In the genomic region with DNA sequence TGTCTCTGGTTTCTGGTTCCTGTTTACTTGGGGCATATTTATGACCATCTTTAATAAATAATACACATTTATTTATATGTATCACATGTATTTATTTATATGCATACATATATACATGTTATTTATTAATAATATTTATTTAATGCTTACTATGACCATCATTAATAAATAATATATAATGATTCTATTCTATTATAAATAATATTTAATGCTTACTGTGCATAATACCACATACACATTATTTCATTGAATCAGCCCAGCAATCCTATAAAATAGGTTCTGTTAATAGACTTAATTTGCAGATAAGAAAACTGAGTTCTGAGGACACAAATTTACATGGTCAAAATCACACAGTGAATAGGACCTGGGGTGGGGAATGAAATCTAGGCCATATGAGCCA, we compare ENCODE assay signal across 32 cellular contexts. TPM values are rescaled to one million over a fixed set of nuclear protein-coding genes. Genes with fewer than 3 reads are reported as not detected.
"Had no signal": no experiment of that assay in that cellular context is flagged by ENCODE, and none has a peak within 500 bp of the region (broad histone marks: within the 10 kb centered on the region; RNA-seq: fewer than 3 reads in every experiment).

No MANE protein-coding gene starts in this region.

- H3K4me3 ChIP-seq: neural progenitor cell, ovary, prostate gland, skin epidermis, suprapubic skin, testis, tibial artery, transverse colon, upper lobe of right lung, uterus had no signal

- H3K9ac ChIP-seq: neural progenitor cell had no signal

- H3K9me3 ChIP-seq: ovary, prostate gland, suprapubic skin, testis, tibial artery, transverse colon, upper lobe of right lung, uterus had no signal

- H3K27me3 ChIP-seq: neural progenitor cell, ovary, suprapubic skin, testis, tibial artery, transverse colon, upper lobe of right lung, uterus had no signal

- DNase-seq: naive thymus-derived CD4-positive, alpha-beta T cell; natural killer cell; occipital lobe; ovary; right cardiac atrium; stimulated activated CD4-positive, alpha-beta T cell treated with anti-CD3 and anti-CD28 coated beads, Interleukin-15, amount 100 ng/mL, for 24 hours; stimulated activated CD4-positive, alpha-beta T cell treated with anti-CD3 and anti-CD28 coated beads, Interleukin-2, amount 100 ng/mL, for 24 hours; stimulated activated CD4-positive, alpha-beta T cell treated with anti-CD3 and anti-CD28 coated beads, Interleukin-2, amount 100 ng/mL, for 48 hours; stimulated activated CD4-positive, alpha-beta T cell treated with anti-CD3 and anti-CD28 coated beads, Interleukin-4, amount 100 ng/mL, for 4 hours; stimulated activated CD8-positive, alpha-beta memory T cell treated with anti-CD3 and anti-CD28 coated beads, Interleukin-4, amount 100 ng/mL, for 48 hours; stimulated activated naive CD4-positive, alpha-beta T cell; stimulated activated naive CD8-positive, alpha-beta T cell treated with anti-CD3 and anti-CD28 coated beads, Interleukin-15, amount 100 ng/mL, for 72 hours; stimulated activated naive CD8-positive, alpha-beta T cell treated with anti-CD3 and anti-CD28 coated beads, Interleukin-15, Interleukin-2, amounts not matched to agents 100 U/mL and 50 U/mL, for 24 hours; substantia nigra; testis; tibial artery; transverse colon; upper lobe of right lung; uterus had no signal

- H3K9me3 Mint-ChIP-seq: natural killer cell; nephron; neural progenitor cell; stimulated activated memory B cell treated with anti-CD40 and anti-IgM and Interleukin-4, amounts not matched to agents 10 μg/mL and 1 μg/mL and 100 μg/mL, for 72 hours; stimulated activated naive CD8-positive, alpha-beta T cell treated with anti-CD3 and anti-CD28 coated beads, Interleukin-15, amount 100 ng/mL, for 72 hours; type B pancreatic cell had no signal

- ATAC-seq: naive thymus-derived CD4-positive, alpha-beta T cell; natural killer cell; right cardiac atrium; sciatic nerve; stimulated activated memory B cell treated with anti-CD40 and anti-IgM and Interleukin-4, amounts not matched to agents 10 μg/mL and 1 μg/mL and 100 μg/mL, for 72 hours; stimulated activated naive CD8-positive, alpha-beta T cell treated with anti-CD3 and anti-CD28 coated beads, Interleukin-15, amount 100 ng/mL, for 72 hours; stimulated activated naive CD8-positive, alpha-beta T cell treated with anti-CD3 and anti-CD28 coated beads, Interleukin-15, Interleukin-2, amounts not matched to agents 100 U/mL and 50 U/mL, for 24 hours; upper lobe of right lung had no signal

- H3K4me3 Mint-ChIP-seq: naive thymus-derived CD4-positive, alpha-beta T cell; natural killer cell; nephron; neural progenitor cell; stimulated activated memory B cell treated with anti-CD40 and anti-IgM and Interleukin-4, amounts not matched to agents 10 μg/mL and 1 μg/mL and 100 μg/mL, for 72 hours; stimulated activated naive CD8-positive, alpha-beta T cell treated with anti-CD3 and anti-CD28 coated beads, Interleukin-15, amount 100 ng/mL, for 72 hours; type B pancreatic cell had no signal

- H3K4me1 ChIP-seq: neural progenitor cell, prostate gland, upper lobe of right lung, uterus had no signal

- H3K27ac Mint-ChIP-seq: naive thymus-derived CD4-positive, alpha-beta T cell; natural killer cell; neural progenitor cell; stimulated activated memory B cell treated with anti-CD40 and anti-IgM and Interleukin-4, amounts not matched to agents 10 μg/mL and 1 μg/mL and 100 μg/mL, for 72 hours; stimulated activated naive CD8-positive, alpha-beta T cell treated with anti-CD3 and anti-CD28 coated beads, Interleukin-15, amount 100 ng/mL, for 72 hours; type B pancreatic cell had no signal

- H3K4me1 Mint-ChIP-seq: naive thymus-derived CD4-positive, alpha-beta T cell; natural killer cell; stimulated activated memory B cell treated with anti-CD40 and anti-IgM and Interleukin-4, amounts not matched to agents 10 μg/mL and 1 μg/mL and 100 μg/mL, for 72 hours; stimulated activated naive CD8-positive, alpha-beta T cell treated with anti-CD3 and anti-CD28 coated beads, Interleukin-15, amount 100 ng/mL, for 72 hours had no signal

- H3K36me3 ChIP-seq: neural progenitor cell, ovary, prostate gland, suprapubic skin, tibial artery, transverse colon, upper lobe of right lung, uterus had no signal

- H3K36me3 Mint-ChIP-seq: naive thymus-derived CD4-positive, alpha-beta T cell; natural killer cell; neural progenitor cell; stimulated activated memory B cell treated with anti-CD40 and anti-IgM and Interleukin-4, amounts not matched to agents 10 μg/mL and 1 μg/mL and 100 μg/mL, for 72 hours; type B pancreatic cell had no signal

- H3K27ac ChIP-seq: neural progenitor cell, ovary, prostate gland, skin epidermis, suprapubic skin, testis, tibial artery, transverse colon, upper lobe of right lung, uterus had no signal

- H3K4me2 ChIP-seq: neural progenitor cell had no signal

- H3K27me3 Mint-ChIP-seq: stimulated activated memory B cell treated with anti-CD40 and anti-IgM and Interleukin-4, amounts not matched to agents 10 μg/mL and 1 μg/mL and 100 μg/mL, for 72 hours had no signal

- H2AFZ ChIP-seq: neural progenitor cell had no signal

RNA-seq across cellular contexts. Expression of gene ACTBL2, which starts 24.2 kb away (rescaled TPM):
- total RNA-seq: naive thymus-derived CD4-positive, alpha-beta T cell; natural killer cell; occipital lobe; osteoblast; posterior vena cava; prostate gland; pulmonary artery endothelial cell; right cardiac atrium; sciatic nerve; transverse colon; upper lobe of right lung; urinary bladder; uterus had no signal
- polyA plus RNA-seq: naive thymus-derived CD4-positive, alpha-beta T cell; neural cell; ovary; right cardiac atrium; urinary bladder had no signal
